ENCODE assay signal across 21 cellular contexts in genomic region chr7:84780158-84781124, GRCh38.
DNase-seq lines count a peak whose midpoint lies in the region; ATAC-seq, FAIRE-seq and TF ChIP-seq lines count a peak whose summit lies in the region.
"Had no signal": no experiment of that assay in that cellular context is flagged by ENCODE, and none has a peak within 500 bp of the region (broad histone marks: within the 10 kb centered on the region; RNA-seq: fewer than 3 reads in every experiment).

No MANE protein-coding gene starts in this region.

- no peak overlapping the region for H2AK5ac ChIP-seq in trophoblast cell (ENCODE audit: low read length)

- H3K79me1 ChIP-seq in trophoblast cell (ENCODE audit: low read length), result no peaks in the 10 kb centered on the region

- H3K4me1 ChIP-seq in right cardiac atrium (ENCODE audit: control insufficient read depth, insufficient read depth, low read length), result no peaks in the 10 kb centered on the region
- H3K4me1 ChIP-seq in kidney (ENCODE audit: control insufficient read depth in 1 of 2, insufficient read depth in 1 of 2, low read depth in 1 of 2, low read length in 2 of 2), result peaks cover 0 to 3% of the 10 kb centered on the region in 2 donors
- no peaks in the 10 kb centered on the region for H3K4me1 ChIP-seq in trophoblast cell (ENCODE audit: control insufficient read depth in 1 of 2, insufficient read depth in 2 of 2, low read length in 2 of 2)
- no peaks in the 10 kb centered on the region for H3K4me1 ChIP-seq in BE2C
- H3K4me1 ChIP-seq: BLaER1 treated with 17β-estradiol and CSF1 and Interleukin-3, amounts not matched to agents 10 nM and 100 nM had no signal

- TF ChIP-seq CTCF in kidney (IDR thresholded peaks at IDR 0.05; ENCODE audit: borderline replicate concordance, extremely low read depth, insufficient read depth) (no peak), BE2C (IDR thresholded peaks at IDR 0.05; ENCODE audit: low read depth, low read length) (no peak)

- H3K4me3 ChIP-seq in right cardiac atrium (ENCODE audit: low read length) (no peak overlapping the region), kidney (ENCODE audit: low read length in 2 of 2) (no peak overlapping the region), trophoblast cell (ENCODE audit: low read depth, low read length) (no peak overlapping the region), BE2C (ENCODE audit: low read depth, low read length) (no peak overlapping the region)
- H3K4me3 ChIP-seq: BLaER1 treated with 17β-estradiol and CSF1 and Interleukin-3, amounts not matched to agents 10 nM and 100 nM; HAP-1; MG63; PC-9; SJCRH30 had no signal

- peak in 1 of 2 donors; percentile 19 for ATAC-seq in right cardiac atrium

- no peak for FAIRE-seq in kidney (lab: Jason Lieb, UNC)
- FAIRE-seq: HTR-8/SVneo had no signal

- peak in 2 of 3 donors; percentile 5 to 26 for DNase-seq in right cardiac atrium
- no peak for DNase-seq in cardiac septum (ENCODE audit: low spot score)
- DNase-seq in kidney, result peak; percentile 57
- DNase-seq in trophoblast cell, result no peak
- no peak for DNase-seq in T1000 (lab: John Stamatoyannopoulos, UW)
- no peak for DNase-seq in SIG-M5 treated with dmso at 0.1 percent for 504 hours (lab: John Stamatoyannopoulos, UW; ENCODE audit: unreplicated experiment)
- DNase-seq in BE2C, result no peak
- DNase-seq: DMS53, EL, Kasumi-1, MG63, NCI-H1092, NCI-H1436 treated with DMSO at 0.1 percent for 48 hours, NCI-H2029, NCI-H526, PC-9, SJCRH30 had no signal

- no peak overlapping the region for H4K12ac ChIP-seq in trophoblast cell (ENCODE audit: low read depth, low read length)

- H2AFZ ChIP-seq in trophoblast cell (ENCODE audit: insufficient read depth, low read length, poor library complexity), result no peak overlapping the region
- H2AFZ ChIP-seq: PC-9 had no signal

- H3K9ac ChIP-seq in kidney (ENCODE audit: low read length in 2 of 2) (no peak overlapping the region), trophoblast cell (ENCODE audit: low read length) (peak overlapping the region; percentile 20)
- H3K9ac ChIP-seq: BLaER1 treated with 17β-estradiol and CSF1 and Interleukin-3, amounts not matched to agents 10 nM and 100 nM had no signal

- H2BK12ac ChIP-seq in trophoblast cell (ENCODE audit: low read length), result no peak overlapping the region

- H3K4ac ChIP-seq in trophoblast cell (ENCODE audit: low read depth, low read length), result no peak overlapping the region

- H3K36me3 ChIP-seq in kidney (ENCODE audit: control insufficient read depth in 1 of 2, insufficient read depth in 2 of 2, low read length in 2 of 2), result no peaks in the 10 kb centered on the region
- no peaks in the 10 kb centered on the region for H3K36me3 ChIP-seq in trophoblast cell (ENCODE audit: control insufficient read depth in 1 of 2, insufficient read depth in 2 of 2, low read length in 2 of 2)
- no peaks in the 10 kb centered on the region for H3K36me3 ChIP-seq in BE2C
- H3K36me3 ChIP-seq: BLaER1 treated with 17β-estradiol and CSF1 and Interleukin-3, amounts not matched to agents 10 nM and 100 nM; HAP-1; MG63; SJCRH30 had no signal

- intact Hi-C loops in right cardiac atrium (cut with DNase I) (no loop called here), cardiac septum (cut with DNase I) (no loop called here), kidney (cut with DNase I) (no loop called here)

- H4K91ac ChIP-seq in trophoblast cell (ENCODE audit: low read depth, low read length), result no peak overlapping the region

- H2BK120ac ChIP-seq in trophoblast cell (ENCODE audit: insufficient read depth, low read length, poor library complexity), result no peak overlapping the region

- H3K9me3 ChIP-seq in right cardiac atrium (ENCODE audit: control insufficient read depth, low read length), result no peaks in the 10 kb centered on the region
- H3K9me3 ChIP-seq in kidney (ENCODE audit: control insufficient read depth in 1 of 2, low read length in 2 of 2), result no peaks in the 10 kb centered on the region
- H3K9me3 ChIP-seq in trophoblast cell (ENCODE audit: insufficient read depth, low read depth, low read length), result peaks cover 5% of the 10 kb centered on the region
- H3K9me3 ChIP-seq in BE2C, result no peaks in the 10 kb centered on the region
- H3K9me3 ChIP-seq: BLaER1 treated with 17β-estradiol and CSF1 and Interleukin-3, amounts not matched to agents 10 nM and 100 nM; HAP-1; MG63 had no signal

- H3K23ac ChIP-seq in trophoblast cell (ENCODE audit: low read length), result peak overlapping the region; percentile 58

- WGBS in right cardiac atrium, result 90% methylated on average over 10 of the region's 10 CpGs
- WGBS in trophoblast cell (ENCODE audit: extremely low coverage, insufficient coverage, insufficient read length), result no CpG with 5 or more reads among the region's 10 CpGs

- no peak overlapping the region for H3K14ac ChIP-seq in trophoblast cell (ENCODE audit: low read length)

- H4K8ac ChIP-seq in trophoblast cell (ENCODE audit: low read depth, low read length), result peak overlapping the region; percentile 23

- H3K79me2 ChIP-seq in trophoblast cell (ENCODE audit: control insufficient read depth, insufficient read depth, low read length, poor library complexity), result no peaks in the 10 kb centered on the region

- H2BK5ac ChIP-seq in trophoblast cell (ENCODE audit: low read depth, low read length, poor library complexity), result no peak overlapping the region

- no peak overlapping the region for H3K4me2 ChIP-seq in trophoblast cell (ENCODE audit: low read length)
- H3K4me2 ChIP-seq: BLaER1 treated with 17β-estradiol and CSF1 and Interleukin-3, amounts not matched to agents 10 nM and 100 nM; PC-9 had no signal

- H3K27ac ChIP-seq in right cardiac atrium (ENCODE audit: low read length), result no peak overlapping the region
- H3K27ac ChIP-seq in kidney (ENCODE audit: low read depth in 2 of 2, low read length in 2 of 2), result no peak overlapping the region
- no peak overlapping the region for H3K27ac ChIP-seq in trophoblast cell (ENCODE audit: low read depth, low read length)
- H3K27ac ChIP-seq: BLaER1 treated with 17β-estradiol and CSF1 and Interleukin-3, amounts not matched to agents 10 nM and 100 nM; PC-9; RWPE1; SJCRH30 had no signal

- H3K27me3 ChIP-seq in right cardiac atrium (ENCODE audit: control insufficient read depth, insufficient read depth), result no peaks in the 10 kb centered on the region
- no peaks in the 10 kb centered on the region for H3K27me3 ChIP-seq in trophoblast cell (ENCODE audit: insufficient read depth, low read length)
- H3K27me3 ChIP-seq in BE2C, result no peaks in the 10 kb centered on the region
- H3K27me3 ChIP-seq: BLaER1 treated with 17β-estradiol and CSF1 and Interleukin-3, amounts not matched to agents 10 nM and 100 nM; MG63; SJCRH30 had no signal

- no peak overlapping the region for H3K18ac ChIP-seq in trophoblast cell (ENCODE audit: low read length)

Comparison
In these comparisons a context has a peak if more than half of its experiments do, and no peak if none do; other contexts are left out.
1. DNase-seq: peak in right cardiac atrium (2 of 3) and kidney (single experiment); none in cardiac septum (single experiment), trophoblast cell (0 of 2), T1000 (single experiment), SIG-M5 treated with dmso at 0.1 percent for 504 hours (single experiment) and BE2C (single experiment).